1 cellular context compared by ENCODE assay signal in the genomic region with DNA sequence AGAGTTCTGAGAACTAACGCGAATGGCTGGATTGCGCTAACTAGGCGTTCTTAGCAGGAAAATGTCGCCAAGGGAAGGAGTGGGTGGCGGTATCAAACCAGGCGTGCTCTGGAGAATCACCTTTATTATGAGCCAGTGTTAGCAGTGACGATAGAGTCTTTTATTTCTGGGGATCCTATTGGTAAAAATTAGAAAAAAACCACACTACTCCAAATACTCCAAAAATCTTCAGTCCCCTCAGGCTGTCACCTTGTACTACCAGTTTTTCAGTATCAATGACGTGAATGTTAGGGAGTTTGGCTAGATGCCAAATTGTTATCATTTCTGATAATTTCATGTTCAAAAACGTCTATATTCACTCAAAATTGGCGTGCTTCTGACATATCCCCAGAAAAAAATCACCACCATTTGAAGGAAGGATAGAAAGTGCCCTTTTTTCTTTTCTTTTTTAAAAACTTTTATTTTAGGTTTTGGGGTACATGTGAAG.
TF ChIP-seq lines count a peak whose summit lies in the region.

No MANE protein-coding gene starts in this region.

TF ChIP-seq in GM12878, 131 proteins besides CTCF, POLR2A, EP300 and RAD21 (continued from another document):
- TF ChIP-seq, protein P1, sequence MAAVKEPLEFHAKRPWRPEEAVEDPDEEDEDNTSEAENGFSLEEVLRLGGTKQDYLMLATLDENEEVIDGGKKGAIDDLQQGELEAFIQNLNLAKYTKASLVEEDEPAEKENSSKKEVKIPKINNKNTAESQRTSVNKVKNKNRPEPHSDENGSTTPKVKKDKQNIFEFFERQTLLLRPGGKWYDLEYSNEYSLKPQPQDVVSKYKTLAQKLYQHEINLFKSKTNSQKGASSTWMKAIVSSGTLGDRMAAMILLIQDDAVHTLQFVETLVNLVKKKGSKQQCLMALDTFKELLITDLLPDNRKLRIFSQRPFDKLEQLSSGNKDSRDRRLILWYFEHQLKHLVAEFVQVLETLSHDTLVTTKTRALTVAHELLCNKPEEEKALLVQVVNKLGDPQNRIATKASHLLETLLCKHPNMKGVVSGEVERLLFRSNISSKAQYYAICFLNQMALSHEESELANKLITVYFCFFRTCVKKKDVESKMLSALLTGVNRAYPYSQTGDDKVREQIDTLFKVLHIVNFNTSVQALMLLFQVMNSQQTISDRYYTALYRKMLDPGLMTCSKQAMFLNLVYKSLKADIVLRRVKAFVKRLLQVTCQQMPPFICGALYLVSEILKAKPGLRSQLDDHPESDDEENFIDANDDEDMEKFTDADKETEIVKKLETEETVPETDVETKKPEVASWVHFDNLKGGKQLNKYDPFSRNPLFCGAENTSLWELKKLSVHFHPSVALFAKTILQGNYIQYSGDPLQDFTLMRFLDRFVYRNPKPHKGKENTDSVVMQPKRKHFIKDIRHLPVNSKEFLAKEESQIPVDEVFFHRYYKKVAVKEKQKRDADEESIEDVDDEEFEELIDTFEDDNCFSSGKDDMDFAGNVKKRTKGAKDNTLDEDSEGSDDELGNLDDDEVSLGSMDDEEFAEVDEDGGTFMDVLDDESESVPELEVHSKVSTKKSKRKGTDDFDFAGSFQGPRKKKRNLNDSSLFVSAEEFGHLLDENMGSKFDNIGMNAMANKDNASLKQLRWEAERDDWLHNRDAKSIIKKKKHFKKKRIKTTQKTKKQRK (IDR thresholded peaks at IDR 0.05; ENCODE audit: low read depth, low read length): no peak
- no peak for TF ChIP-seq CBX3 (IDR thresholded peaks at IDR 0.05; ENCODE audit: borderline replicate concordance, low read depth)
- no peak for TF ChIP-seq MLLT1 (IDR thresholded peaks at IDR 0.05)
- TF ChIP-seq RFX5 (IDR thresholded peaks at IDR 0.05; ENCODE audit: low read depth, low read length): no peak
- no peak for TF ChIP-seq BMI1 (IDR thresholded peaks at IDR 0.05; ENCODE audit: borderline replicate concordance)
- no peak for TF ChIP-seq TCF12 (IDR thresholded peaks at IDR 0.05; ENCODE audit: low read depth, low read length)
- TF ChIP-seq RCOR1 (conservative IDR thresholded peaks at IDR 0.05; ENCODE audit: low read depth, low read length): no peak
- TF ChIP-seq NKRF (conservative IDR thresholded peaks at IDR 0.05): no peak
- no peak for TF ChIP-seq SUZ12 (IDR thresholded peaks at IDR 0.05; ENCODE audit: unreplicated experiment)
- no peak for TF ChIP-seq ZBED1 (IDR thresholded peaks at IDR 0.05; ENCODE audit: borderline replicate concordance)
- no peak for TF ChIP-seq SREBF2 (IDR thresholded peaks at IDR 0.05; ENCODE audit: low read length)
- no peak for TF ChIP-seq CEBPB (IDR thresholded peaks at IDR 0.05; ENCODE audit: borderline replicate concordance in 1 of 2, low read depth in 2 of 2, low read length in 2 of 2)
- no peak for TF ChIP-seq MEF2B (IDR thresholded peaks at IDR 0.05; ENCODE audit: partially characterized antibody, poor library complexity, severe bottlenecking)
- TF ChIP-seq ETV6 (conservative IDR thresholded peaks at IDR 0.05 in 1 of 2, IDR thresholded peaks at IDR 0.05 in 1 of 2; ENCODE audit: borderline replicate concordance in 1 of 2, low read depth in 1 of 2): no peak
- TF ChIP-seq, protein P2, sequence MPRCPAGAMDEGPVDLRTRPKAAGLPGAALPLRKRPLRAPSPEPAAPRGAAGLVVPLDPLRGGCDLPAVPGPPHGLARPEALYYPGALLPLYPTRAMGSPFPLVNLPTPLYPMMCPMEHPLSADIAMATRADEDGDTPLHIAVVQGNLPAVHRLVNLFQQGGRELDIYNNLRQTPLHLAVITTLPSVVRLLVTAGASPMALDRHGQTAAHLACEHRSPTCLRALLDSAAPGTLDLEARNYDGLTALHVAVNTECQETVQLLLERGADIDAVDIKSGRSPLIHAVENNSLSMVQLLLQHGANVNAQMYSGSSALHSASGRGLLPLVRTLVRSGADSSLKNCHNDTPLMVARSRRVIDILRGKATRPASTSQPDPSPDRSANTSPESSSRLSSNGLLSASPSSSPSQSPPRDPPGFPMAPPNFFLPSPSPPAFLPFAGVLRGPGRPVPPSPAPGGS (IDR thresholded peaks at IDR 0.05; ENCODE audit: borderline replicate concordance, insufficient read depth, low read depth, low read length, poor library complexity, severe bottlenecking): no peak
